In genomic region chr6:27791182-27791939, GRCh38 we compare ENCODE assay signal across 8 cellular contexts.
DNase-seq lines count a peak whose midpoint lies in the region; ATAC-seq, FAIRE-seq and TF ChIP-seq lines count a peak whose summit lies in the region.

No MANE protein-coding gene starts in this region.

- H4K91ac ChIP-seq in H1 (replicated peaks; ENCODE audit: insufficient read length, low read length) (no peak overlapping the region), mesenchymal stem cell (ENCODE audit: low read length) (no peak overlapping the region)

- H3K23me2 ChIP-seq in H1 (ENCODE audit: low read depth, low read length), result peaks cover 8% of the 10 kb centered on the region

- H3K27ac ChIP-seq in H1 (ENCODE audit: low read depth, low read length) (no peak overlapping the region), mesenchymal stem cell (ENCODE audit: low read length, poor library complexity, severe bottlenecking) (peak overlapping the region; percentile 81), tibial artery (peak overlapping the region; percentile 57 to 64)

- H2BK120ac ChIP-seq in H1 (replicated peaks; ENCODE audit: low read depth, low read length) (no peak overlapping the region), mesenchymal stem cell (ENCODE audit: low read depth, low read length) (no peak overlapping the region)

- no peak overlapping the region for H4K8ac ChIP-seq in H1 (ENCODE audit: extremely low read depth, insufficient read depth, low read length)
- H4K8ac ChIP-seq in mesenchymal stem cell (ENCODE audit: low read length), result no peak overlapping the region

- TF ChIP-seq CTCF in H1 (IDR thresholded peaks at IDR 0.05; ENCODE audit: control extremely low read depth in 1 of 3, insufficient read depth in 1 of 3, low read depth in 1 of 3, low read length in 3 of 3) (no peak), tibial artery (IDR thresholded peaks at IDR 0.05) (no peak)

- peak overlapping the region; percentile 39; the same call in 1 of the 2 replicates for H2BK12ac ChIP-seq in H1 (ENCODE audit: low read depth, low read length)
- H2BK12ac ChIP-seq in mesenchymal stem cell (ENCODE audit: low read length in 2 of 2), result no peak overlapping the region

- no peak overlapping the region for H3K56ac ChIP-seq in H1 (replicated peaks; ENCODE audit: insufficient read length, low read depth, low read length)

- WGBS in H1 (ENCODE audit: extremely low coverage in 1 of 2, insufficient coverage in 1 of 2, insufficient read length in 1 of 2, insufficient replicate concordance in 2 of 2, low coverage in 1 of 2, low lambda C conversion rate in 2 of 2, missing lambda C conversion rate in 1 of 2), 2 experiments, result 4% methylated on average over 22 of the region's 22 CpGs; no CpG with 5 or more reads in 1 of the 2 experiments
- WGBS in mesenchymal stem cell, result under 1% methylated on average over 20 of the region's 22 CpGs

- intact Hi-C loops in tibial artery (cut with DNase I; ENCODE audit: low total_unique reads), result no loop called here

- H3K4me1 ChIP-seq in H1 (replicated peaks in 1 of 4; ENCODE audit: control insufficient read depth in 3 of 4, insufficient read depth in 4 of 4, low read length in 3 of 4) (peaks cover 0 to 3% (median 1%) of the 10 kb centered on the region in 4 experiments; a peak in 2 of 7 replicates), mesenchymal stem cell (ENCODE audit: control insufficient read depth, insufficient read depth, low read depth, low read length) (no peaks in the 10 kb centered on the region), tibial artery (peaks cover 0 to 13% (median 7%) of the 10 kb centered on the region in 4 donors)

- no peak for TF ChIP-seq RAD21 in H1 (IDR thresholded peaks at IDR 0.05 in 1 of 2, conservative IDR thresholded peaks at IDR 0.05 in 1 of 2; ENCODE audit: low read depth in 2 of 2, low read length in 2 of 2)

- H3K23ac ChIP-seq in H1 (ENCODE audit: insufficient read length), result no peak overlapping the region
- no peak overlapping the region for H3K23ac ChIP-seq in mesenchymal stem cell (ENCODE audit: low read length in 2 of 2)

- FAIRE-seq in H1 (lab: Jason Lieb, UNC), result peak; percentile 75

- H3K4ac ChIP-seq in H1 (replicated peaks; ENCODE audit: insufficient read length, low read depth, low read length) (no peak overlapping the region), mesenchymal stem cell (ENCODE audit: low read depth in 1 of 2, low read length in 2 of 2) (no peak overlapping the region)

- ATAC-seq in HG03521 (IDR thresholded peaks at IDR 0.05; ENCODE audit: unreplicated experiment), result no peak

- CTCF ChIA-PET in H1 (lab: Charles Lee; ENCODE audit: partially characterized antibody), result no interaction called here

- no peak overlapping the region for H4K5ac ChIP-seq in H1 (ENCODE audit: insufficient read length, low read depth, low read length)

- H3K14ac ChIP-seq in H1 (ENCODE audit: insufficient read length) (no peak overlapping the region), mesenchymal stem cell (ENCODE audit: low read length in 2 of 2) (no peak overlapping the region)

- no peak overlapping the region; the same call in 1 of the 2 replicates for H2BK15ac ChIP-seq in H1 (ENCODE audit: low read length)
- no peak overlapping the region for H2BK15ac ChIP-seq in mesenchymal stem cell (ENCODE audit: low read depth, poor library complexity, severe bottlenecking)

- peak overlapping the region; percentile 87 for H2AFZ ChIP-seq in H1 (ENCODE audit: low read length)
- peak overlapping the region; percentile 83 for H2AFZ ChIP-seq in mesenchymal stem cell (ENCODE audit: low read depth, low read length)

- H2AK5ac ChIP-seq in H1 (ENCODE audit: low read depth, low read length) (no peak overlapping the region), mesenchymal stem cell (ENCODE audit: low read length, severe bottlenecking) (no peak overlapping the region)

- H3K79me1 ChIP-seq in H1 (ENCODE audit: low read depth, low read length) (no peaks in the 10 kb centered on the region), mesenchymal stem cell (replicated peaks; ENCODE audit: low read length, poor library complexity, severe bottlenecking) (no peaks in the 10 kb centered on the region)

- H2BK5ac ChIP-seq in H1 (ENCODE audit: low read depth, low read length) (no peak overlapping the region), mesenchymal stem cell (ENCODE audit: low read depth, low read length, poor library complexity, severe bottlenecking) (no peak overlapping the region)

- peak; percentile 23 for DNase-seq in activated naive CD4-positive, alpha-beta T cell treated with Interleukin-2 at 50 U/mL for 16 hours
- no peak for DNase-seq in activated naive CD4-positive, alpha-beta T cell treated with anti-CD3 and anti-CD28 coated beads, Interleukin-2, amount 50 U/mL, for 16 hours
- peak; percentile 56 to 70 for DNase-seq in NCI-H1930 (lab: John Stamatoyannopoulos, UW)
- DNase-seq in UCSD-AML1 (lab: John Stamatoyannopoulos, UW; ENCODE audit: unreplicated experiment), result peak; percentile 76
- DNase-seq in H1 (ENCODE audit: low read depth in 1 of 2, low spot score in 2 of 2), result peak in 1 of 2 experiments; percentile 82
- peak; percentile 86 for DNase-seq in mesenchymal stem cell
- DNase-seq in tibial artery, result peak; percentile 67 to 84

- TF ChIP-seq EP300 in H1 (IDR thresholded peaks at IDR 0.05; ENCODE audit: borderline replicate concordance in 1 of 2, low read depth in 2 of 2, low read length in 2 of 2), result no peak

- H3K9ac ChIP-seq in H1 (replicated peaks in 1 of 4; ENCODE audit: extremely low read depth in 1 of 4, low read depth in 3 of 4, low read length in 3 of 4), result peak overlapping the region in 3 of 4 experiments; percentile 42 to 76 (median 49); a peak in 2 of 7 replicates
- H3K9ac ChIP-seq in mesenchymal stem cell (ENCODE audit: low read length), result peak overlapping the region; percentile 83

- H3K4me2 ChIP-seq in H1 (ENCODE audit: insufficient read depth in 1 of 2, low read depth in 2 of 2, low read length in 2 of 2) (peak overlapping the region; percentile 58 to 94), mesenchymal stem cell (ENCODE audit: low read length, poor library complexity, severe bottlenecking) (peak overlapping the region; percentile 93)

- TF ChIP-seq POLR2A in H1 (IDR thresholded peaks at IDR 0.05; ENCODE audit: control extremely low read depth in 1 of 2, low read depth in 2 of 2, low read length in 2 of 2), result no peak

- H3K4me3 ChIP-seq in H1 (ENCODE audit: extremely low read depth in 1 of 4, insufficient read depth in 2 of 4, low read depth in 3 of 4, low read length in 4 of 4), result peak overlapping the region; percentile 86 to 99 (median 94)
- peak overlapping the region; percentile 51 to 84 for H3K4me3 ChIP-seq in mesenchymal stem cell (ENCODE audit: insufficient read depth in 1 of 2, low read depth in 1 of 2, low read length in 2 of 2)
- peak overlapping the region; percentile 55 to 68 for H3K4me3 ChIP-seq in tibial artery

- no peak overlapping the region for H3K18ac ChIP-seq in H1 (ENCODE audit: extremely low read depth, low read length)
- H3K18ac ChIP-seq in mesenchymal stem cell (ENCODE audit: low read depth in 1 of 2, low read length in 2 of 2), result peak overlapping the region in 1 of 2 experiments; percentile 74

- POLR2A ChIA-PET in H1 (lab: Charles Lee; ENCODE audit: partially characterized antibody), result no interaction called here

- H2BK20ac ChIP-seq in H1 (ENCODE audit: low read length), result no peak overlapping the region

- H4K20me1 ChIP-seq in H1 (replicated peaks in 1 of 2; ENCODE audit: control insufficient read depth in 1 of 2, insufficient read depth in 2 of 2, low read length in 2 of 2), result no peaks in the 10 kb centered on the region

- H3K36me3 ChIP-seq in H1 (ENCODE audit: control insufficient read depth in 2 of 4, insufficient read depth in 4 of 4, low read length in 3 of 4), result no peaks in the 10 kb centered on the region
- H3K36me3 ChIP-seq in mesenchymal stem cell (ENCODE audit: control insufficient read depth in 1 of 2, insufficient read depth in 2 of 2, low read depth in 1 of 2, low read length in 2 of 2), result no peaks in the 10 kb centered on the region
- H3K36me3 ChIP-seq in tibial artery, result no peaks in the 10 kb centered on the region

- H3K9me3 ChIP-seq in H1 (ENCODE audit: insufficient read depth in 2 of 2, low read depth in 1 of 2, low read length in 1 of 2), result no peaks in the 10 kb centered on the region
- H3K9me3 ChIP-seq in mesenchymal stem cell (ENCODE audit: control insufficient read depth, low read length), result no peaks in the 10 kb centered on the region
- H3K9me3 ChIP-seq in tibial artery, result no peaks in the 10 kb centered on the region

- H3K27me3 ChIP-seq in H1 (replicated peaks in 1 of 4; ENCODE audit: control insufficient read depth in 3 of 4, extremely low read depth in 1 of 4, insufficient read depth in 3 of 4, low read length in 3 of 4) (no peaks in the 10 kb centered on the region; a peak in 1 of 7 replicates), mesenchymal stem cell (ENCODE audit: control insufficient read depth in 1 of 2, insufficient read depth in 1 of 2, low read length in 2 of 2) (peaks cover 8 to 11% of the 10 kb centered on the region in 2 experiments), tibial artery (no peaks in the 10 kb centered on the region)

- H3K79me2 ChIP-seq in H1 (ENCODE audit: control insufficient read depth in 1 of 2, insufficient read depth in 2 of 2, low read length in 2 of 2), result no peaks in the 10 kb centered on the region

TF ChIP-seq in H1, 55 proteins besides CTCF, POLR2A, EP300 and RAD21 (continues in another document):
- TF ChIP-seq JUND (IDR thresholded peaks at IDR 0.05; ENCODE audit: low read length), result 0 out of 2 replicates have a peak, but pooled peaks have one; percentile 1
- 0 out of 2 replicates have a peak, but pooled peaks have one; percentile 58 for TF ChIP-seq SP4 (IDR thresholded peaks at IDR 0.05; ENCODE audit: low read length)
- TF ChIP-seq RBBP5 (IDR thresholded peaks at IDR 0.05; ENCODE audit: borderline replicate concordance, low read depth, low read length), result 0 out of 2 replicates have a peak, but pooled peaks have one; percentile 36
- no peak for TF ChIP-seq YY1 (IDR thresholded peaks at IDR 0.05; ENCODE audit: low read depth, low read length)
- TF ChIP-seq ATF2 (IDR thresholded peaks at IDR 0.05; ENCODE audit: low read length), result peak; percentile 73
